Comparison of ENCODE assay signal across 12 cellular contexts in the genomic region with DNA sequence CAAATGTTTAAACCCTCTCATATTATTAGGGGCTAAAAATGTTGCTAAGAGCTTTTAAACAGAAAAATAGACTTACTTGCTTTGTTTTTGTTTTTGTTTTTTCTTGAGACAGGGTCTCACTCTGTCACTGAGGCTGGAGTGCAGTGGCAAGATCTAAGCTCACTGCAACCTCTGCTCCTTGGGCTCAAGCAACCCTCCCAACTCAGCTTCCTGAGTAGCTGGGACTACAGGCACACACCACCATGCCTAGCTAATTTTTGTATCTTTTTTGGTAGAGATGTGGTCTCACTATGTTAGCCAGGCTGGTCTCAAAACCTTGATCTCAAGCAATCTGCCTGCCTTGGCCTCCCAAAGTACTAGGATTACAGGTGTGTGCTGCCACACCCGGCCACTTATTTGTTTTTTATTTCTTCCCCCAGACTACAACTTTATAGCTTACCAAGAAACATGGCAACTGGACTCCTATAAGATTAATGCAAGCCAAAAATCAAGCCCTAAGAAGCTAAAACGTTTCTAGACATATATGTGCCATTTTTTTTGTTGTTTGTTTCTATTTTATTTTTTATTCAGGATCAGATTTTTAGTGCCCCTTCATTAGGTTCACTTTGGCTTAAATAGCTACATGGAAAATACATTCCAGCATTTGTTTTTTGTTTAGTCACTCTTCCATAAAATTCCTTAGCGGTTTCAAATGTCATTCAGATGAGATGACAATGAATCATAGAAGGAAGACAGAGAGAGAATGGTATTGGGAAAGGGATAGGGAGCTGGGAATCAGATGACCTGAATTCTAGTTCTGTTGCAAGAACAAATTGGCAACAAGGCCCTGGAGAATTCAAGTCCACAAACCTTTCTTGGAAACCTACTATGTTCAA.
DNase-seq lines count a peak whose midpoint lies in the region; ATAC-seq and TF ChIP-seq lines count a peak whose summit lies in the region.
"Had no signal": no experiment of that assay in that cellular context is flagged by ENCODE, and none has a peak within 500 bp of the region (broad histone marks: within the 10 kb centered on the region; RNA-seq: fewer than 3 reads in every experiment).

No MANE protein-coding gene starts in this region.

- no peaks in the 10 kb centered on the region for H4K20me1 ChIP-seq in SK-N-SH (ENCODE audit: insufficient read depth)

- H3K4me1 ChIP-seq in SK-N-SH (ENCODE audit: control insufficient read depth in 1 of 2, insufficient read depth in 2 of 2, low read depth in 1 of 2, low read length in 1 of 2): peaks cover 0 to 28% of the 10 kb centered on the region in 2 experiments; a peak in 2 of 4 replicates

- peaks cover 16% of the 10 kb centered on the region for H3F3A ChIP-seq in SK-N-SH (replicated peaks; ENCODE audit: insufficient read depth)

- no peak for ATAC-seq in GM18868 (IDR thresholded peaks at IDR 0.05; ENCODE audit: unreplicated experiment)

- TF ChIP-seq CTCF in SK-N-SH (IDR thresholded peaks at IDR 0.05): no peak
- TF ChIP-seq CTCF in fibroblast of mammary gland (conservative IDR thresholded peaks at IDR 0.05; ENCODE audit: control insufficient read depth, insufficient read depth, low read depth, low read length): no peak

- 33% methylated on average over 3 of the region's 3 CpGs for WGBS in SK-N-SH (ENCODE audit: low lambda C conversion rate)

- peak overlapping the region; percentile 80 for H2AFZ ChIP-seq in SK-N-SH (ENCODE audit: low read depth)

- H3K9ac ChIP-seq in SK-N-SH: peak overlapping the region; percentile 34; the same call in 1 of the 2 replicates

- no peaks in the 10 kb centered on the region for H3K79me2 ChIP-seq in SK-N-SH (ENCODE audit: insufficient read depth)

- peak in 1 of 2 experiments; percentile 85; a peak in 2 of 4 replicates for TF ChIP-seq EP300 in SK-N-SH (IDR thresholded peaks at IDR 0.05; ENCODE audit: borderline replicate concordance in 1 of 2, low read depth in 1 of 2, low read length in 1 of 2)

- peak overlapping the region; percentile 35 for H3K4me2 ChIP-seq in SK-N-SH

- POLR2A ChIA-PET in SK-N-SH (lab: Yijun Ruan, JAX): no interaction called here

- no peak overlapping the region for H3K4me3 ChIP-seq in SK-N-SH (ENCODE audit: low read depth in 2 of 2, low read length in 1 of 2)
- no peak overlapping the region for H3K4me3 ChIP-seq in fibroblast of mammary gland (ENCODE audit: control insufficient read depth, low read depth, low read length)
- no peak overlapping the region for H3K4me3 ChIP-seq in skin epidermis

- DNase-seq in H4 (ENCODE audit: low spot score) (peak; percentile 81), SK-N-SH (no peak), fibroblast of mammary gland (ENCODE audit: low read depth) (peak; percentile 95), mucosa of gallbladder (ENCODE audit: low spot score) (no peak), germinal center (ENCODE audit: low spot score) (no peak)
- DNase-seq in central memory CD4-positive, alpha-beta T cell: no peak
- DNase-seq: activated CD4-positive, CD25-positive, alpha-beta regulatory T cell treated with anti-CD3 and anti-CD28 coated beads, Interleukin-2, amount 50 U/mL, for 72 hours; activated naive CD4-positive, alpha-beta T cell treated with anti-CD3 and anti-CD28 coated beads, Interleukin-2, amount 10 ng/mL, durations not matched to agents 7 days and 5 days; NCI-H146; OCI-M1 had no signal

- H3K27me3 ChIP-seq in SK-N-SH (ENCODE audit: insufficient read depth): no peaks in the 10 kb centered on the region

- no peaks in the 10 kb centered on the region for H3K9me3 ChIP-seq in SK-N-SH

- H3K36me3 ChIP-seq in SK-N-SH (replicated peaks in 1 of 2; ENCODE audit: control insufficient read depth in 1 of 2, insufficient read depth in 2 of 2, low read length in 1 of 2): no peaks in the 10 kb centered on the region

- CTCF ChIA-PET in SK-N-SH (lab: Yijun Ruan, JAX): interaction anchor here (0.9 to 1.5 kb wide), 4 partner anchors 11 to 267 kb away, joined by 3 to 4 read pairs (median 4); no protein-coding TSS in a partner anchor

- H3K27ac ChIP-seq in SK-N-SH (ENCODE audit: low read depth in 2 of 2, low read length in 1 of 2) (peak overlapping the region; percentile 41 to 86; a peak in 3 of 4 replicates), skin epidermis (peak overlapping the region in 15 of 21 experiments; percentile 6 to 81 (median 62))

- TF ChIP-seq RAD21 in SK-N-SH (IDR thresholded peaks at IDR 0.05; ENCODE audit: low read length): no peak

- H3K9me2 ChIP-seq in SK-N-SH: no peaks in the 10 kb centered on the region

TF ChIP-seq in SK-N-SH, 30 proteins besides CTCF, POLR2A, EP300 and RAD21:
- TF ChIP-seq JUND (IDR thresholded peaks at IDR 0.05) (peak; percentile 93), RCOR1 (IDR thresholded peaks at IDR 0.05; ENCODE audit: low read length) (no peak), PBX3 (IDR thresholded peaks at IDR 0.05) (peak; percentile 92), RXRA (IDR thresholded peaks at IDR 0.05; ENCODE audit: borderline replicate concordance, low read depth) (peak; percentile 53; the same call in 1 of the 2 replicates), FOXM1 (IDR thresholded peaks at IDR 0.05; ENCODE audit: low read depth) (no peak), NFIC (IDR thresholded peaks at IDR 0.05; ENCODE audit: borderline replicate concordance) (peak; percentile 56; the same call in 1 of the 2 replicates), MEF2A (IDR thresholded peaks at IDR 0.05; ENCODE audit: borderline replicate concordance, low read depth) (no peak), RFX5 (IDR thresholded peaks at IDR 0.05; ENCODE audit: low read length) (no peak), YY1 (IDR thresholded peaks at IDR 0.05; ENCODE audit: low read depth) (peak; percentile 48; the same call in 1 of the 2 replicates), FOSL2 (IDR thresholded peaks at IDR 0.05; ENCODE audit: borderline replicate concordance, low read depth) (peak; percentile 96), POLR2AphosphoS5 (IDR thresholded peaks at IDR 0.05; ENCODE audit: low read depth, low read length) (peak; percentile 71; the same call in 1 of the 2 replicates), TCF12 (IDR thresholded peaks at IDR 0.05) (peak; percentile 81), FOXJ3 (CRISPR knock-in tag; IDR thresholded peaks at IDR 0.05) (no peak), TEAD4 (IDR thresholded peaks at IDR 0.05; ENCODE audit: borderline replicate concordance, insufficient read depth) (peak; percentile 90)
- TF ChIP-seq, protein P1, sequence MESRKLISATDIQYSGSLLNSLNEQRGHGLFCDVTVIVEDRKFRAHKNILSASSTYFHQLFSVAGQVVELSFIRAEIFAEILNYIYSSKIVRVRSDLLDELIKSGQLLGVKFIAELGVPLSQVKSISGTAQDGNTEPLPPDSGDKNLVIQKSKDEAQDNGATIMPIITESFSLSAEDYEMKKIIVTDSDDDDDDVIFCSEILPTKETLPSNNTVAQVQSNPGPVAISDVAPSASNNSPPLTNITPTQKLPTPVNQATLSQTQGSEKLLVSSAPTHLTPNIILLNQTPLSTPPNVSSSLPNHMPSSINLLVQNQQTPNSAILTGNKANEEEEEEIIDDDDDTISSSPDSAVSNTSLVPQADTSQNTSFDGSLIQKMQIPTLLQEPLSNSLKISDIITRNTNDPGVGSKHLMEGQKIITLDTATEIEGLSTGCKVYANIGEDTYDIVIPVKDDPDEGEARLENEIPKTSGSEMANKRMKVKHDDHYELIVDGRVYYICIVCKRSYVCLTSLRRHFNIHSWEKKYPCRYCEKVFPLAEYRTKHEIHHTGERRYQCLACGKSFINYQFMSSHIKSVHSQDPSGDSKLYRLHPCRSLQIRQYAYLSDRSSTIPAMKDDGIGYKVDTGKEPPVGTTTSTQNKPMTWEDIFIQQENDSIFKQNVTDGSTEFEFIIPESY (IDR thresholded peaks at IDR 0.05; ENCODE audit: borderline replicate concordance, low read depth): peak; percentile 46; the same call in 1 of the 2 replicates

Comparison
In these comparisons a context has a peak if more than half of its experiments do, and no peak if none do; other contexts are left out.
1. DNase-seq: peak in H4 (single experiment) and fibroblast of mammary gland (single experiment); none in SK-N-SH (single experiment), mucosa of gallbladder (single experiment), germinal center (single experiment) and central memory CD4-positive, alpha-beta T cell (single experiment).